In genomic region chr4:139266583-139267257, GRCh38 we compare ENCODE assay signal across 8 cellular contexts. TPM values are rescaled to one million over a fixed set of nuclear protein-coding genes. Genes with fewer than 3 reads are reported as not detected.
DNase-seq lines count a peak whose midpoint lies in the region; ATAC-seq and TF ChIP-seq lines count a peak whose summit lies in the region.

No MANE protein-coding gene starts in this region.

- H3K9me3 ChIP-seq in AG04450 (ENCODE audit: control insufficient read depth, insufficient read depth, low read length) = no peaks in the 10 kb centered on the region
- no peaks in the 10 kb centered on the region for H3K9me3 ChIP-seq in Peyer's patch
- no peaks in the 10 kb centered on the region for H3K9me3 ChIP-seq in thyroid gland

- POLR2A ChIA-PET in AG04450 (lab: Yijun Ruan, JAX) = interaction anchor here (1.3 to 1.7 kb wide), 3 partner anchors 23 to 34 kb away, joined by 5 to 6 read pairs (median 6); partner anchors contain the start of gene NAA15

- WGBS in thyroid gland, 2 donors = 24 to 28% methylated on average over 14 of the region's 14 CpGs

- H3K4me1 Mint-ChIP-seq in activated T-helper 17 cell treated with anti-CD3 and anti-CD28 coated beads, Interleukin-2, amount 50 U/mL, for 72 hours = peaks cover 12% of the 10 kb centered on the region
- H3K4me1 Mint-ChIP-seq in osteocyte (ENCODE audit: unreplicated experiment) = peaks cover 17% of the 10 kb centered on the region

- peak overlapping the region; percentile 51 for H3K27ac Mint-ChIP-seq in activated T-helper 17 cell treated with anti-CD3 and anti-CD28 coated beads, Interleukin-2, amount 50 U/mL, for 72 hours
- H3K27ac Mint-ChIP-seq in osteocyte (ENCODE audit: unreplicated experiment) = peak overlapping the region; percentile 87

- H3K36me3 ChIP-seq in Peyer's patch (no peaks in the 10 kb centered on the region), thyroid gland (no peaks in the 10 kb centered on the region)

- H3K4me3 ChIP-seq in AG04450 (ENCODE audit: low read depth, low read length) (peak overlapping the region; percentile 38), Peyer's patch (peak overlapping the region; percentile 10 to 31 (median 18)), thyroid gland (replicated peaks in 1 of 3) (no peak overlapping the region)

- no peaks in the 10 kb centered on the region for H3K9me3 Mint-ChIP-seq in activated T-helper 17 cell treated with anti-CD3 and anti-CD28 coated beads, Interleukin-2, amount 50 U/mL, for 72 hours
- no peaks in the 10 kb centered on the region for H3K9me3 Mint-ChIP-seq in osteocyte (ENCODE audit: unreplicated experiment)

- H3K4me1 ChIP-seq in Peyer's patch = peaks cover 0 to 8% (median 0%) of the 10 kb centered on the region in 4 donors
- H3K4me1 ChIP-seq in thyroid gland = peaks cover 3 to 7% of the 10 kb centered on the region in 2 donors

- no peak for DNase-seq in AG04450 (ENCODE audit: low read depth, low spot score)
- peak; percentile 65 to 94 (median 85) for DNase-seq in Peyer's patch
- DNase-seq in fibroblast of the conjunctiva (ENCODE audit: low read depth) = peak; percentile 40
- DNase-seq in osteocyte (ENCODE audit: extremely low spot score, unreplicated experiment) = no peak
- DNase-seq in thyroid gland = peak; percentile 49 to 50

- intact Hi-C loops in thyroid gland (cut with DNase I) = no loop called here

- ATAC-seq in GM19025 (IDR thresholded peaks at IDR 0.05; ENCODE audit: low read depth, unreplicated experiment) = peak; percentile 95
- ATAC-seq in HG03159 (IDR thresholded peaks at IDR 0.05; ENCODE audit: unreplicated experiment) = peak; percentile 97
- peak; percentile 94 for ATAC-seq in activated T-helper 17 cell treated with anti-CD3 and anti-CD28 coated beads, Interleukin-2, amount 50 U/mL, for 72 hours (replicated peaks)

- TF ChIP-seq POLR2A in Peyer's patch (IDR thresholded peaks at IDR 0.05) (no peak), thyroid gland (IDR thresholded peaks at IDR 0.05) (no peak)

- H3K27me3 ChIP-seq in AG04450 (ENCODE audit: control insufficient read depth, insufficient read depth, low read length) = no peaks in the 10 kb centered on the region
- H3K27me3 ChIP-seq in Peyer's patch = no peaks in the 10 kb centered on the region
- H3K27me3 ChIP-seq in thyroid gland = no peaks in the 10 kb centered on the region

- no peaks in the 10 kb centered on the region for H3K36me3 Mint-ChIP-seq in activated T-helper 17 cell treated with anti-CD3 and anti-CD28 coated beads, Interleukin-2, amount 50 U/mL, for 72 hours (ENCODE audit: low read depth)
- no peaks in the 10 kb centered on the region for H3K36me3 Mint-ChIP-seq in osteocyte (ENCODE audit: unreplicated experiment)

- H3K4me3 Mint-ChIP-seq in activated T-helper 17 cell treated with anti-CD3 and anti-CD28 coated beads, Interleukin-2, amount 50 U/mL, for 72 hours = peak overlapping the region; percentile 68
- peak overlapping the region; percentile 75 for H3K4me3 Mint-ChIP-seq in osteocyte (ENCODE audit: unreplicated experiment)

- no peak for TF ChIP-seq CTCF in AG04450 (IDR thresholded peaks at IDR 0.05; ENCODE audit: low read depth, low read length)
- TF ChIP-seq CTCF in Peyer's patch (IDR thresholded peaks at IDR 0.05) = no peak
- TF ChIP-seq CTCF in osteocyte (IDR thresholded peaks at IDR 0.05) = no peak
- TF ChIP-seq CTCF in thyroid gland (IDR thresholded peaks at IDR 0.05) = no peak

- H3K27me3 Mint-ChIP-seq in activated T-helper 17 cell treated with anti-CD3 and anti-CD28 coated beads, Interleukin-2, amount 50 U/mL, for 72 hours = no peaks in the 10 kb centered on the region
- H3K27me3 Mint-ChIP-seq in osteocyte (ENCODE audit: unreplicated experiment) = no peaks in the 10 kb centered on the region

- CTCF ChIA-PET in AG04450 (lab: Charles Lee) = interaction anchor here (0.9 to 1.9 kb wide), 6 partner anchors 10 to 236 kb away, joined by 3 to 17 read pairs (median 4); no protein-coding TSS in a partner anchor

- H3K27ac ChIP-seq in AG04450 (ENCODE audit: low read depth, low read length) (peak overlapping the region; percentile 43), Peyer's patch (peak overlapping the region; percentile 5 to 57 (median 28)), thyroid gland (no peak overlapping the region)

RNA-seq across cellular contexts. Expression of gene MGARP, which starts 13.3 kb away (rescaled TPM):
- 42.6 and 57.7 TPM in 2 replicates for polyA plus RNA-seq in AG04450 (2011; rRNA removed)
- polyA minus RNA-seq in AG04450 (2011; rRNA and poly(A)+ RNA removed) = 14.7 and 14.9 TPM in 2 replicates
- total RNA-seq in Peyer's patch = not detected
- total RNA-seq in activated T-helper 17 cell treated with anti-CD3 and anti-CD28 coated beads, Interleukin-2, amount 50 U/mL, for 72 hours = under 1 TPM in 1 of 2 donors, not detected in 1; 0.98 TPM
- 5.1 and 5.2 TPM in 2 replicates for total RNA-seq in osteocyte
- total RNA-seq in thyroid gland = 1 to 10 TPM in 2 of 4 donors, under 1 TPM in 2; 0.71 to 2.1 (median 1.1) TPM

RNA-seq across cellular contexts. Expression of gene NAA15, which starts 34.6 kb away (rescaled TPM):
- polyA plus RNA-seq in AG04450 (2011; rRNA removed) = 20.5 and 30.2 TPM in 2 replicates
- polyA minus RNA-seq in AG04450 (2011; rRNA and poly(A)+ RNA removed) = 13.7 and 36.7 TPM in 2 replicates
- total RNA-seq in Peyer's patch = 10 to 100 TPM; 16.6 to 77.6 (median 23.5) TPM
- 100 to 1,000 TPM in 1 of 2 donors, 10 to 100 TPM in 1; 54.2 to 106 TPM for total RNA-seq in activated T-helper 17 cell treated with anti-CD3 and anti-CD28 coated beads, Interleukin-2, amount 50 U/mL, for 72 hours
- 35.1 and 36.8 TPM in 2 replicates for total RNA-seq in osteocyte
- 10 to 100 TPM; 21.7 to 47.7 (median 24.6) TPM for total RNA-seq in thyroid gland

RNA-seq across cellular contexts. Expression of gene NDUFC1, which starts 35.6 kb away (rescaled TPM):
- polyA plus RNA-seq in AG04450 (2011; rRNA removed) = 46.7 and 52.9 TPM in 2 replicates
- 10.5 and 12.5 TPM in 2 replicates for polyA minus RNA-seq in AG04450 (2011; rRNA and poly(A)+ RNA removed)
- total RNA-seq in Peyer's patch (10 to 100 TPM; 20.6 to 75.8 (median 53.9) TPM), osteocyte (40.9 and 43.7 TPM in 2 replicates), thyroid gland (10 to 100 TPM; 27.9 to 92.4 (median 53.2) TPM)
- 10 to 100 TPM; 34.9 to 43.6 TPM for total RNA-seq in activated T-helper 17 cell treated with anti-CD3 and anti-CD28 coated beads, Interleukin-2, amount 50 U/mL, for 72 hours

Comparison
In these comparisons a context has a peak if more than half of its experiments do, and no peak if none do; other contexts are left out.
1. DNase-seq: peak in Peyer's patch (3 of 3), fibroblast of the conjunctiva (single experiment) and thyroid gland (2 of 2); none in AG04450 (single experiment) and osteocyte (single experiment).
2. H3K27ac ChIP-seq: peak in AG04450 (single experiment) and Peyer's patch (4 of 4); none in thyroid gland (0 of 3).
3. H3K4me3 ChIP-seq: peak in AG04450 (single experiment) and Peyer's patch (4 of 4); none in thyroid gland (0 of 3).
4. Peak in every context shown above with its lines, with median percentiles within 50 percentile points of each other: ATAC-seq.